ENCODE assay signal across 1 cellular context in the genomic region with DNA sequence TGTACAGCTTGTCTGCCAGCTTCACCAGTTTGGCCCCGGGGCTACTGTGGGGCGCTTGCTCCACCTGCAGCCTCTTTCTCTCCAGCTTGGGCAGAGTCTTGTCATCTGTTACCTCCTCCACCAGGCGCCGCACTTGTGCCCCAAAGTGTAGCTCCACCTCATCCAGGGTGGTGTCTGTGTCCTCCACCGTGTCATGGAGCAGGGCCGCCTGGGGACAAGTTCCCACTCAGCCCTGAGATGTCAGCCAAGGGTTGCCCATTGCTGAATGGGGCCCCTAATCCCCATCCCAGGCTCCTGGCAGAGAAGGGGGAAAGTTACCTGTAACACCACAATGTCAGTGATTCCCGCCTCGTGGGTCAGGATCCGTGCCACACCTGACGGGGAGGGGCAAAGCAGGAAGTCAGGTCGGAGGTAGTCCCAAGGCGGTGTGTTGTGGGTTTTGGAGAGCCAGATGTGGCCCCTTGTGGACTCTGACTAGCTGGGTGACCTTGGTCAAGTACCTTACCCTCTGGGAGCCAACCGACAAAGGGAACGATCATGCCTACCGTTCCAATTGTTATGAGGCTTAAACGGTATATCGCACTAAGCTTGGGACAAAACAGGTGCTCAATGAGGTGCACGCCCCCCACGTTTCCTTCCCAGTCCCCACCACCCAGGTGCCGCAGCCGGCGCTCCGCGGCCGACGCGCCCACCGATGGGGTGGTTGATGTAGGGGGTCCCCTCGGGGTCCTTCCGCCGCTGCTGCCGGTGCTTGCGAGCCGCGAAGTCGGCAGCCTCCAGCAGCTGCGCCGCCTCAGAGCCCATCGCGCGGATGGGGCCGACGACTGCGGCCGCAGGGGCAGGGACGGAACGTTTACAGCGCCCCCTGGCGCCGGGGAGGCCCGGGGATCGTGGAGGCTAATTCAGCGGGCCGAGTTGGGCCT.
TF ChIP-seq lines count a peak whose summit lies in the region.

A gene with protein sequence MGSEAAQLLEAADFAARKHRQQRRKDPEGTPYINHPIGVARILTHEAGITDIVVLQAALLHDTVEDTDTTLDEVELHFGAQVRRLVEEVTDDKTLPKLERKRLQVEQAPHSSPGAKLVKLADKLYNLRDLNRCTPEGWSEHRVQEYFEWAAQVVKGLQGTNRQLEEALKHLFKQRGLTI (minus strand): TSS at position 813 of the 923 bp plus-strand sequence. CDS start 9 bp downstream, at position 804.

TF ChIP-seq in HepG2, 621 proteins besides CTCF, POLR2A, EP300 and RAD21 (continued from another document and continues in another):
- TF ChIP-seq ARNTL (CRISPR knock-in tag; IDR thresholded peaks at IDR 0.05) (0 out of 2 replicates have a peak, but pooled peaks have one; percentile 30), CREM (IDR thresholded peaks at IDR 0.05) (no peak), CREM (CRISPR knock-in tag; IDR thresholded peaks at IDR 0.05) (no peak), GFI1 (CRISPR knock-in tag; IDR thresholded peaks at IDR 0.05; ENCODE audit: borderline replicate concordance) (no peak), ZNF549 (CRISPR knock-in tag; IDR thresholded peaks at IDR 0.05) (no peak), ZNF343 (CRISPR knock-in tag; IDR thresholded peaks at IDR 0.05) (no peak), ZNF138 (CRISPR knock-in tag; IDR thresholded peaks at IDR 0.05; ENCODE audit: low read depth) (peak; percentile 80; the same call in 1 of the 2 replicates), ZNF710 (CRISPR knock-in tag; IDR thresholded peaks at IDR 0.05; ENCODE audit: borderline replicate concordance) (peak; percentile 82), PCBP2 (optimal IDR thresholded peaks at IDR 0.05; ENCODE audit: low read depth, low read length, poor library complexity, severe bottlenecking) (no peak), ADNP (CRISPR knock-in tag; IDR thresholded peaks at IDR 0.05) (no peak), CHCHD3 (CRISPR knock-in tag; IDR thresholded peaks at IDR 0.05) (peak; percentile 5; the same call in 1 of the 2 replicates), ZNF326 (CRISPR knock-in tag; IDR thresholded peaks at IDR 0.05; ENCODE audit: borderline replicate concordance) (no peak), KDM6A (CRISPR knock-in tag; IDR thresholded peaks at IDR 0.05; ENCODE audit: low read depth) (no peak), ZNF615 (CRISPR knock-in tag; IDR thresholded peaks at IDR 0.05; ENCODE audit: borderline replicate concordance) (no peak), ZNF816 (CRISPR knock-in tag; IDR thresholded peaks at IDR 0.05; ENCODE audit: borderline replicate concordance) (no peak), SALL1 (CRISPR knock-in tag; IDR thresholded peaks at IDR 0.05) (peak; percentile 53; the same call in 1 of the 2 replicates), SNAPC4 (CRISPR knock-in tag; IDR thresholded peaks at IDR 0.05) (peak; percentile 72; the same call in 1 of the 2 replicates)
- TF ChIP-seq, protein P1, sequence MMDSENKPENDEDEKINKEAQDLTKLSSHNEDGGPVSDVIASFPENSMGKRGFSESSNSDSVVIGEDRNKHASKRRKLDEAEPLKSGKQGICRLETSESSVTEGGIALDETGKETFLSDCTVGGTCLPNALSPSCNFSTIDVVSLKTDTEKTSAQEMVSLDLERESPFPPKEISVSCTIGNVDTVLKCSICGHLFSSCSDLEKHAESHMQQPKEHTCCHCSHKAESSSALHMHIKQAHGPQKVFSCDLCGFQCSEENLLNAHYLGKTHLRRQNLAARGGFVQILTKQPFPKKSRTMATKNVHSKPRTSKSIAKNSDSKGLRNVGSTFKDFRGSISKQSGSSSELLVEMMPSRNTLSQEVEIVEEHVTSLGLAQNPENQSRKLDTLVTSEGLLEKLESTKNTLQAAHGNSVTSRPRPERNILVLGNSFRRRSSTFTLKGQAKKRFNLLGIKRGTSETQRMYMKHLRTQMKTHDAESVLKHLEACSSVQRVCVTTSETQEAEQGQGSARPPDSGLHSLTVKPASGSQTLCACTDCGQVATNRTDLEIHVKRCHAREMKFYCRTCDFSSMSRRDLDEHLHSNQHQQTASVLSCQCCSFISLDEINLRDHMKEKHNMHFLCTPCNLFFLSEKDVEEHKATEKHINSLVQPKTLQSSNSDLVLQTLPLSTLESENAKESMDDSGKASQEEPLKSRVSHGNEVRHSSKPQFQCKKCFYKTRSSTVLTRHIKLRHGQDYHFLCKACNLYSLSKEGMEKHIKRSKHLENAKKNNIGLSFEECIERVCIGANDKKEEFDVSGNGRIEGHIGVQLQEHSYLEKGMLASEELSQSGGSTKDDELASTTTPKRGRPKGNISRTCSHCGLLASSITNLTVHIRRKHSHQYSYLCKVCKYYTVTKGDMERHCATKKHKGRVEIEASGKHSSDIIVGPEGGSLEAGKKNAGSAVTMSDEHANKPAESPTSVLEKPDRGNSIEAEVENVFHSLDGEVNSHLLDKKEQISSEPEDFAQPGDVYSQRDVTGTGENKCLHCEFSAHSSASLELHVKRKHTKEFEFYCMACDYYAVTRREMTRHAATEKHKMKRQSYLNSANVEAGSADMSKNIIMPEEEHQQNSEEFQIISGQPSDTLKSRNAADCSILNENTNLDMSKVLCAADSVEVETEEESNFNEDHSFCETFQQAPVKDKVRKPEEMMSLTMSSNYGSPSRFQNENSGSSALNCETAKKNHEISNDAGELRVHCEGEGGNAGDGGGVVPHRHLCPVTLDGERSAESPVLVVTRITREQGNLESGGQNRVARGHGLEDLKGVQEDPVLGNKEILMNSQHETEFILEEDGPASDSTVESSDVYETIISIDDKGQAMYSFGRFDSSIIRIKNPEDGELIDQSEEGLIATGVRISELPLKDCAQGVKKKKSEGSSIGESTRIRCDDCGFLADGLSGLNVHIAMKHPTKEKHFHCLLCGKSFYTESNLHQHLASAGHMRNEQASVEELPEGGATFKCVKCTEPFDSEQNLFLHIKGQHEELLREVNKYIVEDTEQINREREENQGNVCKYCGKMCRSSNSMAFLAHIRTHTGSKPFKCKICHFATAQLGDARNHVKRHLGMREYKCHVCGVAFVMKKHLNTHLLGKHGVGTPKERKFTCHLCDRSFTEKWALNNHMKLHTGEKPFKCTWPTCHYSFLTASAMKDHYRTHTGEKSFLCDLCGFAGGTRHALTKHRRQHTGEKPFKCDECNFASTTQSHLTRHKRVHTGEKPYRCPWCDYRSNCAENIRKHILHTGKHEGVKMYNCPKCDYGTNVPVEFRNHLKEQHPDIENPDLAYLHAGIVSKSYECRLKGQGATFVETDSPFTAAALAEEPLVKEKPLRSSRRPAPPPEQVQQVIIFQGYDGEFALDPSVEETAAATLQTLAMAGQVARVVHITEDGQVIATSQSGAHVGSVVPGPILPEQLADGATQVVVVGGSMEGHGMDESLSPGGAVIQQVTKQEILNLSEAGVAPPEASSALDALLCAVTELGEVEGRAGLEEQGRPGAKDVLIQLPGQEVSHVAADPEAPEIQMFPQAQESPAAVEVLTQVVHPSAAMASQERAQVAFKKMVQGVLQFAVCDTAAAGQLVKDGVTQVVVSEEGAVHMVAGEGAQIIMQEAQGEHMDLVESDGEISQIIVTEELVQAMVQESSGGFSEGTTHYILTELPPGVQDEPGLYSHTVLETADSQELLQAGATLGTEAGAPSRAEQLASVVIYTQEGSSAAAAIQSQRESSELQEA (CRISPR knock-in tag; IDR thresholded peaks at IDR 0.05; ENCODE audit: not compliant biosample characterization): peak; percentile 25
- TF ChIP-seq, protein P2, sequence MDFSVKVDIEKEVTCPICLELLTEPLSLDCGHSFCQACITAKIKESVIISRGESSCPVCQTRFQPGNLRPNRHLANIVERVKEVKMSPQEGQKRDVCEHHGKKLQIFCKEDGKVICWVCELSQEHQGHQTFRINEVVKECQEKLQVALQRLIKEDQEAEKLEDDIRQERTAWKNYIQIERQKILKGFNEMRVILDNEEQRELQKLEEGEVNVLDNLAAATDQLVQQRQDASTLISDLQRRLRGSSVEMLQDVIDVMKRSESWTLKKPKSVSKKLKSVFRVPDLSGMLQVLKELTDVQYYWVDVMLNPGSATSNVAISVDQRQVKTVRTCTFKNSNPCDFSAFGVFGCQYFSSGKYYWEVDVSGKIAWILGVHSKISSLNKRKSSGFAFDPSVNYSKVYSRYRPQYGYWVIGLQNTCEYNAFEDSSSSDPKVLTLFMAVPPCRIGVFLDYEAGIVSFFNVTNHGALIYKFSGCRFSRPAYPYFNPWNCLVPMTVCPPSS (IDR thresholded peaks at IDR 0.05): no peak
- TF ChIP-seq, protein P3, sequence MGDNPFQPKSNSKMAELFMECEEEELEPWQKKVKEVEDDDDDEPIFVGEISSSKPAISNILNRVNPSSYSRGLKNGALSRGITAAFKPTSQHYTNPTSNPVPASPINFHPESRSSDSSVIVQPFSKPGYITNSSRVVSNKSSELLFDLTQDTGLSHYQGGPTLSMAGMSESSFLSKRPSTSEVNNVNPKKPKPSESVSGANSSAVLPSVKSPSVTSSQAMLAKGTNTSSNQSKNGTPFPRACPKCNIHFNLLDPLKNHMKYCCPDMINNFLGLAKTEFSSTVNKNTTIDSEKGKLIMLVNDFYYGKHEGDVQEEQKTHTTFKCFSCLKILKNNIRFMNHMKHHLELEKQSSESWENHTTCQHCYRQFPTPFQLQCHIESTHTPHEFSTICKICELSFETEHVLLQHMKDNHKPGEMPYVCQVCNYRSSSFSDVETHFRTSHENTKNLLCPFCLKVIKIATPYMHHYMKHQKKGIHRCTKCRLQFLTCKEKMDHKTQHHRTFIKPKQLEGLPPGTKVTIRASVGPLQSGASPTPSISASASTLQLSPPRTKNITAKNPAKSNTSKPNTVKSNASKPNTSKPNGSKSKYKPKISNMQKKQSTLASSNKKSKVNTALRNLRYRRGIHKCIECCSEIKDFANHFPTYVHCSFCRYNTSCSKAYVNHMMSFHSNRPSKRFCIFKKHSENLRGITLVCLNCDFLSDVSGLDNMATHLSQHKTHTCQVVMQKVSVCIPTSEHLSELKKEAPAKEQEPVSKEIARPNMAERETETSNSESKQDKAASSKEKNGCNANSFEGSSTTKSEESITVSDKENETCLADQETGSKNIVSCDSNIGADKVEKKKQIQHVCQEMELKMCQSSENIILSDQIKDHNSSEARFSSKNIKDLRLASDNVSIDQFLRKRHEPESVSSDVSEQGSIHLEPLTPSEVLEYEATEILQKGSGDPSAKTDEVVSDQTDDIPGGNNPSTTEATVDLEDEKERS (CRISPR knock-in tag; IDR thresholded peaks at IDR 0.05): 0 out of 2 replicates have a peak, but pooled peaks have one; percentile 14
- TF ChIP-seq, protein P4, sequence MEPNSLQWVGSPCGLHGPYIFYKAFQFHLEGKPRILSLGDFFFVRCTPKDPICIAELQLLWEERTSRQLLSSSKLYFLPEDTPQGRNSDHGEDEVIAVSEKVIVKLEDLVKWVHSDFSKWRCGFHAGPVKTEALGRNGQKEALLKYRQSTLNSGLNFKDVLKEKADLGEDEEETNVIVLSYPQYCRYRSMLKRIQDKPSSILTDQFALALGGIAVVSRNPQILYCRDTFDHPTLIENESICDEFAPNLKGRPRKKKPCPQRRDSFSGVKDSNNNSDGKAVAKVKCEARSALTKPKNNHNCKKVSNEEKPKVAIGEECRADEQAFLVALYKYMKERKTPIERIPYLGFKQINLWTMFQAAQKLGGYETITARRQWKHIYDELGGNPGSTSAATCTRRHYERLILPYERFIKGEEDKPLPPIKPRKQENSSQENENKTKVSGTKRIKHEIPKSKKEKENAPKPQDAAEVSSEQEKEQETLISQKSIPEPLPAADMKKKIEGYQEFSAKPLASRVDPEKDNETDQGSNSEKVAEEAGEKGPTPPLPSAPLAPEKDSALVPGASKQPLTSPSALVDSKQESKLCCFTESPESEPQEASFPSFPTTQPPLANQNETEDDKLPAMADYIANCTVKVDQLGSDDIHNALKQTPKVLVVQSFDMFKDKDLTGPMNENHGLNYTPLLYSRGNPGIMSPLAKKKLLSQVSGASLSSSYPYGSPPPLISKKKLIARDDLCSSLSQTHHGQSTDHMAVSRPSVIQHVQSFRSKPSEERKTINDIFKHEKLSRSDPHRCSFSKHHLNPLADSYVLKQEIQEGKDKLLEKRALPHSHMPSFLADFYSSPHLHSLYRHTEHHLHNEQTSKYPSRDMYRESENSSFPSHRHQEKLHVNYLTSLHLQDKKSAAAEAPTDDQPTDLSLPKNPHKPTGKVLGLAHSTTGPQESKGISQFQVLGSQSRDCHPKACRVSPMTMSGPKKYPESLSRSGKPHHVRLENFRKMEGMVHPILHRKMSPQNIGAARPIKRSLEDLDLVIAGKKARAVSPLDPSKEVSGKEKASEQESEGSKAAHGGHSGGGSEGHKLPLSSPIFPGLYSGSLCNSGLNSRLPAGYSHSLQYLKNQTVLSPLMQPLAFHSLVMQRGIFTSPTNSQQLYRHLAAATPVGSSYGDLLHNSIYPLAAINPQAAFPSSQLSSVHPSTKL (CRISPR knock-in tag; IDR thresholded peaks at IDR 0.05): peak; percentile 78
